Comparison of ENCODE assay signal across 11 cellular contexts in genomic region chr17:55726440-55726839, GRCh38. TPM values are rescaled to one million over a fixed set of nuclear protein-coding genes. Genes with fewer than 3 reads are reported as not detected.
DNase-seq lines count a peak whose midpoint lies in the region; ATAC-seq and TF ChIP-seq lines count a peak whose summit lies in the region.
"Had no signal": no experiment of that assay in that cellular context is flagged by ENCODE, and none has a peak within 500 bp of the region (broad histone marks: within the 10 kb centered on the region; RNA-seq: fewer than 3 reads in every experiment).

No MANE protein-coding gene starts in this region.

- H3K27ac Mint-ChIP-seq in endodermal cell: no peak overlapping the region
- no peak overlapping the region for H3K27ac Mint-ChIP-seq in activated naive CD4-positive, alpha-beta T cell treated with anti-CD3 and anti-CD28 coated beads, Interleukin-2, amount 50 U/mL, for 72 hours
- H3K27ac Mint-ChIP-seq: naive B cell; stimulated activated naive CD8-positive, alpha-beta T cell treated with anti-CD3 and anti-CD28 coated beads, Interleukin-15, Interleukin-2, amounts not matched to agents 100 ng/mL and 50 ng/mL, for 24 hours had no signal

- H3K27ac ChIP-seq in brain microvascular endothelial cell (no peak overlapping the region), endodermal cell (ENCODE audit: low read depth, low read length) (no peak overlapping the region)

- peaks cover 5% of the 10 kb centered on the region for H3K27me3 ChIP-seq in MG63
- H3K27me3 ChIP-seq in brain microvascular endothelial cell (replicated peaks): no peaks in the 10 kb centered on the region
- H3K27me3 ChIP-seq in endodermal cell (ENCODE audit: control insufficient read depth, insufficient read depth, low read length, poor library complexity, severe bottlenecking): no peaks in the 10 kb centered on the region

- H3K27me3 Mint-ChIP-seq in endodermal cell (ENCODE audit: insufficient read depth): no peaks in the 10 kb centered on the region

- H3K9me3 ChIP-seq in MG63: no peaks in the 10 kb centered on the region
- no peaks in the 10 kb centered on the region for H3K9me3 ChIP-seq in endodermal cell (ENCODE audit: control insufficient read depth, low read length)

- peak; percentile 94 for DNase-seq in AG09309 (ENCODE audit: low read depth)
- DNase-seq in MG63: peak; percentile 81
- DNase-seq in brain microvascular endothelial cell: peak; percentile 75
- DNase-seq in mucosa of gallbladder (ENCODE audit: low spot score): peak; percentile 49
- no peak for DNase-seq in endodermal cell
- no peak for DNase-seq in activated naive CD4-positive, alpha-beta T cell treated with anti-CD3 and anti-CD28 coated beads, Interleukin-2, amount 50 U/mL, for 72 hours (ENCODE audit: low spot score in 2 of 2)
- DNase-seq: GF-D8, naive B cell had no signal

- TF ChIP-seq CTCF in AG09309 (IDR thresholded peaks at IDR 0.05; ENCODE audit: control insufficient read depth, insufficient read depth, low read depth, low read length, missing control alignments): no peak
- TF ChIP-seq CTCF in brain microvascular endothelial cell (IDR thresholded peaks at IDR 0.05; ENCODE audit: low read depth, low read length, missing control alignments): no peak
- no peak for TF ChIP-seq CTCF in endodermal cell (conservative IDR thresholded peaks at IDR 0.05)

- no peaks in the 10 kb centered on the region for H3K9me3 Mint-ChIP-seq in endodermal cell
- H3K9me3 Mint-ChIP-seq in activated naive CD4-positive, alpha-beta T cell treated with anti-CD3 and anti-CD28 coated beads, Interleukin-2, amount 50 U/mL, for 72 hours: no peaks in the 10 kb centered on the region
- H3K9me3 Mint-ChIP-seq: naive B cell; stimulated activated naive CD8-positive, alpha-beta T cell treated with anti-CD3 and anti-CD28 coated beads, Interleukin-15, Interleukin-2, amounts not matched to agents 100 ng/mL and 50 ng/mL, for 24 hours had no signal

- no peak overlapping the region for H3K4me3 ChIP-seq in AG09309 (ENCODE audit: control insufficient read depth, low read depth, low read length)
- H3K4me3 ChIP-seq in MG63: no peak overlapping the region
- H3K4me3 ChIP-seq in brain microvascular endothelial cell (ENCODE audit: low read depth, low read length): no peak overlapping the region
- H3K4me3 ChIP-seq in endodermal cell (ENCODE audit: low read length): no peak overlapping the region

- no peaks in the 10 kb centered on the region for H3K36me3 Mint-ChIP-seq in endodermal cell (ENCODE audit: low read depth)
- no peaks in the 10 kb centered on the region for H3K36me3 Mint-ChIP-seq in activated naive CD4-positive, alpha-beta T cell treated with anti-CD3 and anti-CD28 coated beads, Interleukin-2, amount 50 U/mL, for 72 hours
- H3K36me3 Mint-ChIP-seq: naive B cell had no signal

- no peak for ATAC-seq in HG03135 (IDR thresholded peaks at IDR 0.05; ENCODE audit: unreplicated experiment)
- no peak for ATAC-seq in HG03442 (IDR thresholded peaks at IDR 0.05; ENCODE audit: unreplicated experiment)
- ATAC-seq in activated naive CD4-positive, alpha-beta T cell treated with anti-CD3 and anti-CD28 coated beads, Interleukin-2, amount 50 U/mL, for 72 hours: no peak

- peaks cover 30% of the 10 kb centered on the region for H3K4me1 Mint-ChIP-seq in endodermal cell

- 94 to 98% methylated on average over 2 of the region's 2 CpGs for WGBS in endodermal cell (ENCODE audit: insufficient coverage in 1 of 2, insufficient read length in 1 of 2), 2 experiments

- H3K36me3 ChIP-seq in MG63: no peaks in the 10 kb centered on the region
- H3K36me3 ChIP-seq in brain microvascular endothelial cell (replicated peaks): no peaks in the 10 kb centered on the region
- peaks cover 6% of the 10 kb centered on the region for H3K36me3 ChIP-seq in endodermal cell (ENCODE audit: control insufficient read depth, insufficient read depth, low read length)

- peaks cover 7% of the 10 kb centered on the region for H3K4me1 ChIP-seq in endodermal cell (ENCODE audit: control insufficient read depth, insufficient read depth, low read length)

- in situ Hi-C loops in brain microvascular endothelial cell (cut with HindIII; ENCODE audit: low pct_ligation_motif_present, low sequenced_read_pairs): no loop called here

- H3K4me3 Mint-ChIP-seq in endodermal cell: no peak overlapping the region
- H3K4me3 Mint-ChIP-seq: naive B cell; stimulated activated naive CD8-positive, alpha-beta T cell treated with anti-CD3 and anti-CD28 coated beads, Interleukin-15, Interleukin-2, amounts not matched to agents 100 ng/mL and 50 ng/mL, for 24 hours had no signal

- no peak overlapping the region for H3K9ac ChIP-seq in endodermal cell (ENCODE audit: extremely low read depth, low read length, poor library complexity, severe bottlenecking)

RNA-seq across cellular contexts. Expression of gene TMEM100, which starts 3.8 kb away (rescaled TPM):
- total RNA-seq in MG63 (2014; rRNA removed; shearing (Covaris generic); ENCODE audit: low replicate concordance): not detected in 2 replicates
- 18.2 TPM for total RNA-seq in mucosa of gallbladder
- 1 to 10 TPM in 1 of 2 donors, under 1 TPM in 1; 0.71 to 4.3 TPM for total RNA-seq in endodermal cell
- 7.9 TPM for polyA plus RNA-seq in endodermal cell (2013, experiment 1 of 2)
- polyA plus RNA-seq in endodermal cell (2013, experiment 2 of 2): 9.2 TPM
- not detected for total RNA-seq in activated naive CD4-positive, alpha-beta T cell treated with anti-CD3 and anti-CD28 coated beads, Interleukin-2, amount 50 U/mL, for 72 hours

RNA-seq across cellular contexts. Expression of gene PCTP, which starts 24.4 kb away (rescaled TPM):
- 11.3 and 21.4 TPM in 2 replicates for total RNA-seq in MG63 (2014; rRNA removed; shearing (Covaris generic); ENCODE audit: low replicate concordance)
- total RNA-seq in mucosa of gallbladder (18.8 TPM), endodermal cell (10 to 100 TPM; 29.0 to 47.2 TPM)
- polyA plus RNA-seq in endodermal cell (2013, experiment 1 of 2): 25.4 TPM
- polyA plus RNA-seq in endodermal cell (2013, experiment 2 of 2): 27.3 TPM
- total RNA-seq in activated naive CD4-positive, alpha-beta T cell treated with anti-CD3 and anti-CD28 coated beads, Interleukin-2, amount 50 U/mL, for 72 hours: 10 to 100 TPM; 11.0 to 11.5 TPM

Comparison
In these comparisons a context has a peak if more than half of its experiments do, and no peak if none do; other contexts are left out.
1. DNase-seq: peak in AG09309 (single experiment), MG63 (single experiment), brain microvascular endothelial cell (single experiment) and mucosa of gallbladder (single experiment); none in endodermal cell (single experiment) and activated naive CD4-positive, alpha-beta T cell treated with anti-CD3 and anti-CD28 coated beads, Interleukin-2, amount 50 U/mL, for 72 hours (0 of 2).